10 cellular contexts compared by ENCODE assay signal in genomic region chr4:169956441-169956840, GRCh38.
"Had no signal": no experiment of that assay in that cellular context is flagged by ENCODE, and none has a peak within 500 bp of the region (broad histone marks: within the 10 kb centered on the region; RNA-seq: fewer than 3 reads in every experiment).

No MANE protein-coding gene starts in this region.

- H3K4me3 ChIP-seq: body of pancreas, esophagus squamous epithelium, heart left ventricle, left ventricle myocardium inferior had no signal

- H3K9me3 ChIP-seq: body of pancreas, esophagus squamous epithelium, left ventricle myocardium inferior had no signal

- H3K9ac ChIP-seq: parathyroid adenoma had no signal

- ATAC-seq: body of pancreas, heart left ventricle had no signal

- H3K36me3 ChIP-seq: esophagus squamous epithelium, heart left ventricle, left ventricle myocardium inferior had no signal

- H3K27me3 ChIP-seq: body of pancreas had no signal

- H3K79me2 ChIP-seq: parathyroid adenoma had no signal

- H3K27ac ChIP-seq: body of pancreas, esophagus squamous epithelium, heart left ventricle, left ventricle myocardium inferior, parathyroid adenoma, VCaP had no signal

- H3K4me1 ChIP-seq: body of pancreas, heart left ventricle, left ventricle myocardium inferior, parathyroid adenoma had no signal

- DNase-seq: activated CD4-positive, alpha-beta T cell treated with anti-CD3 and anti-CD28 coated beads for 4 hours; activated naive CD4-positive, alpha-beta T cell treated with anti-CD3 and anti-CD28 coated beads for 36 hours; body of pancreas; esophagus squamous epithelium; foreskin fibroblast; heart left ventricle; left ventricle myocardium inferior; mesenchymal stem cell had no signal

- H2AFZ ChIP-seq: parathyroid adenoma had no signal
